In genomic region chr1:222250376-222250775, GRCh38 we compare ENCODE assay signal across 16 cellular contexts.
DNase-seq lines count a peak whose midpoint lies in the region; ATAC-seq, FAIRE-seq and TF ChIP-seq lines count a peak whose summit lies in the region.
"Had no signal": no experiment of that assay in that cellular context is flagged by ENCODE, and none has a peak within 500 bp of the region (broad histone marks: within the 10 kb centered on the region; RNA-seq: fewer than 3 reads in every experiment).

No MANE protein-coding gene starts in this region.

- no peaks in the 10 kb centered on the region for H3K9me3 ChIP-seq in mesenchymal stem cell (ENCODE audit: control insufficient read depth, low read length)
- H3K9me3 ChIP-seq in body of pancreas: no peaks in the 10 kb centered on the region
- H3K9me3 ChIP-seq: A549 had no signal

- H3K36me3 ChIP-seq in mesenchymal stem cell (ENCODE audit: control insufficient read depth in 1 of 2, insufficient read depth in 2 of 2, low read depth in 1 of 2, low read length in 2 of 2) (no peaks in the 10 kb centered on the region), body of pancreas (replicated peaks in 1 of 2; ENCODE audit: insufficient read depth in 1 of 2, low read depth in 2 of 2) (no peaks in the 10 kb centered on the region)

- no peaks in the 10 kb centered on the region for H3K79me1 ChIP-seq in mesenchymal stem cell (replicated peaks; ENCODE audit: low read length, poor library complexity, severe bottlenecking)

- H3K27me3 ChIP-seq in mesenchymal stem cell (ENCODE audit: control insufficient read depth in 1 of 2, insufficient read depth in 1 of 2, low read length in 2 of 2) (no peaks in the 10 kb centered on the region), body of pancreas (no peaks in the 10 kb centered on the region)

- no peak for FAIRE-seq in H54 (lab: Jason Lieb, UNC)
- FAIRE-seq: A549, GM12892 had no signal

- in situ Hi-C loops in ACHN (cut with HindIII; ENCODE audit: low pct_ligation_motif_present, low pct_unique_long_range_greater_than_20kb, low sequenced_read_pairs): no loop called here

- H3K4me3 ChIP-seq in AG09309 (ENCODE audit: control insufficient read depth, low read depth, low read length) (no peak overlapping the region), mesenchymal stem cell (ENCODE audit: insufficient read depth in 1 of 2, low read depth in 1 of 2, low read length in 2 of 2) (no peak overlapping the region), body of pancreas (no peak overlapping the region)
- H3K4me3 ChIP-seq: A549 had no signal

- peak overlapping the region; percentile 9 for H3K9ac ChIP-seq in mesenchymal stem cell (ENCODE audit: low read length)
- H3K9ac ChIP-seq: KMS-11 had no signal

- TF ChIP-seq CTCF in AG09309 (IDR thresholded peaks at IDR 0.05; ENCODE audit: control insufficient read depth, insufficient read depth, low read depth, low read length, missing control alignments) (no peak), body of pancreas (IDR thresholded peaks at IDR 0.05) (no peak)

- no peak overlapping the region for H3K4me2 ChIP-seq in mesenchymal stem cell (ENCODE audit: low read length, poor library complexity, severe bottlenecking)
- H3K4me2 ChIP-seq: A549, KMS-11 had no signal

- ATAC-seq in body of pancreas: no peak
- ATAC-seq: A549 had no signal

- H2BK12ac ChIP-seq in mesenchymal stem cell (ENCODE audit: low read length in 2 of 2): no peak overlapping the region

- H2BK15ac ChIP-seq in mesenchymal stem cell (ENCODE audit: low read depth, poor library complexity, severe bottlenecking): no peak overlapping the region

- no peak overlapping the region for H2AFZ ChIP-seq in mesenchymal stem cell (ENCODE audit: low read depth, low read length)

- H2BK120ac ChIP-seq in mesenchymal stem cell (ENCODE audit: low read depth, low read length): no peak overlapping the region

- no peak overlapping the region for H3K23ac ChIP-seq in mesenchymal stem cell (ENCODE audit: low read length in 2 of 2)

- no peaks in the 10 kb centered on the region for H3K4me1 ChIP-seq in mesenchymal stem cell (ENCODE audit: control insufficient read depth, insufficient read depth, low read depth, low read length)
- H3K4me1 ChIP-seq in body of pancreas: no peaks in the 10 kb centered on the region
- H3K4me1 ChIP-seq: A549 had no signal

- H4K8ac ChIP-seq in mesenchymal stem cell (ENCODE audit: low read length): no peak overlapping the region

- H2BK5ac ChIP-seq in mesenchymal stem cell (ENCODE audit: low read depth, low read length, poor library complexity, severe bottlenecking): no peak overlapping the region

- no peak overlapping the region for H3K14ac ChIP-seq in mesenchymal stem cell (ENCODE audit: low read length in 2 of 2)

- no peak overlapping the region for H3K18ac ChIP-seq in mesenchymal stem cell (ENCODE audit: low read depth in 1 of 2, low read length in 2 of 2)

- H3K27ac ChIP-seq in mesenchymal stem cell (ENCODE audit: low read length, poor library complexity, severe bottlenecking) (no peak overlapping the region), body of pancreas (no peak overlapping the region)
- H3K27ac ChIP-seq: A549, C4-2B, KMS-11 had no signal

- no peak overlapping the region for H2AK5ac ChIP-seq in mesenchymal stem cell (ENCODE audit: low read length, severe bottlenecking)

- no peak overlapping the region for H3K4ac ChIP-seq in mesenchymal stem cell (ENCODE audit: low read depth in 1 of 2, low read length in 2 of 2)

- no peak overlapping the region for H4K91ac ChIP-seq in mesenchymal stem cell (ENCODE audit: low read length)

- DNase-seq in AG09309 (ENCODE audit: low read depth) (peak; percentile 46), GM04504 (ENCODE audit: low read depth) (peak; percentile 24), amniotic epithelial cell (ENCODE audit: low read depth) (peak; percentile 32), mesenchymal stem cell (peak; percentile 37), ACHN (no peak), body of pancreas (no peak), activated gamma-delta T cell treated with Interleukin-2 at 50 U/mL for 16 hours (no peak), H54 (ENCODE audit: insufficient read length, low spot score) (no peak)
- DNase-seq: GOT3, NCI-H2029 treated with DMSO at 0.1 percent for 48 hours, NCI-H510A treated with DMSO at 0.1 percent for 48 hours, SHP77 treated with DMSO at 0.1 percent for 48 hours had no signal

- no peak for TF ChIP-seq POLR2A in body of pancreas (IDR thresholded peaks at IDR 0.05)
- no peak for TF ChIP-seq POLR2A in H54 (IDR thresholded peaks at IDR 0.05; ENCODE audit: low read depth, low read length)

- intact Hi-C loops in body of pancreas (cut with DNase I): no loop called here

Comparison
In these comparisons a context has a peak if more than half of its experiments do, and no peak if none do; other contexts are left out.
1. DNase-seq: peak in AG09309 (single experiment), GM04504 (single experiment), amniotic epithelial cell (single experiment) and mesenchymal stem cell (single experiment); none in ACHN (single experiment), body of pancreas (0 of 4), activated gamma-delta T cell treated with Interleukin-2 at 50 U/mL for 16 hours (single experiment) and H54 (single experiment).